Comparison of ENCODE assay signal across 17 cellular contexts in the genomic region with DNA sequence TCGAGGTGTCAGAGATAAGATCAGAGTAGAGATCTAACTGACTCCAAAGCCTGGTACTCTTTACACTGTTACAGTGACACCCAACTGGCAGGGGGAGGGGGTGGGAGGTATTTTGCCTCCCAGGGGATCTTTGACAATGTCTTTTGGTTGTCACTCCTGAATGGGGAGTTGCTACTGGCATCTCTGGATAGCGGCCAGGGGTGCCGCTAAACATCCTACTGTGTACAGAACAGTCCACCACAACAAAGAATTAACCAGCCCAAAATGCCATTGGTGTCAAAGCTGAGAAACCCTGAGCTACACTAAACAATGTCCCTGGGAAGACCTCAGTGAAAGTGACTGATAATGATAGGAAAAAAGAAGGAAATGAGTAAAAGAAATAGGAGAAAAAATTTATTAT. TPM values are rescaled to one million over a fixed set of nuclear protein-coding genes. Genes with fewer than 3 reads are reported as not detected.
DNase-seq lines count a peak whose midpoint lies in the region; TF ChIP-seq lines count a peak whose summit lies in the region.
"Had no signal": no experiment of that assay in that cellular context is flagged by ENCODE, and none has a peak within 500 bp of the region (broad histone marks: within the 10 kb centered on the region; RNA-seq: fewer than 3 reads in every experiment).

No MANE protein-coding gene starts in this region.

- DNase-seq in CD14-positive monocyte (ENCODE audit: low spot score) (no peak), esophagus squamous epithelium (lab: John Stamatoyannopoulos, UW) (no peak), NCI-H510A treated with DMSO at 0.1 percent for 48 hours (lab: John Stamatoyannopoulos, UW) (no peak), SW480 (ENCODE audit: low spot score) (no peak), Karpas-422 (no peak), NCI-H128 (lab: John Stamatoyannopoulos, UW; ENCODE audit: unreplicated experiment) (no peak)
- DNase-seq in CD8-positive, alpha-beta memory T cell: no peak
- DNase-seq: GOT3, NCI-H1048, NCI-H1694, NCI-H2107, NCI-H226, NCI-H69, PC-3 had no signal

- no peaks in the 10 kb centered on the region for H3K79me2 ChIP-seq in Karpas-422 (ENCODE audit: low read length)

- CTCF ChIA-PET in CD8-positive, alpha-beta memory T cell (lab: Charles Lee): no interaction called here

- H3K4me1 ChIP-seq in CD8-positive, alpha-beta memory T cell (ENCODE audit: insufficient read depth, low read length): no peaks in the 10 kb centered on the region
- H3K4me1 ChIP-seq in esophagus squamous epithelium (peaks cover 3 to 15% (median 4%) of the 10 kb centered on the region in 3 donors), skeletal muscle tissue (ENCODE audit: control insufficient read depth in 3 of 3, insufficient read depth in 3 of 3, low read length in 3 of 3) (peaks cover 0 to 12% (median 5%) of the 10 kb centered on the region in 3 donors), Karpas-422 (ENCODE audit: low read length) (no peaks in the 10 kb centered on the region)

- intact Hi-C loops in CD14-positive monocyte (cut with micrococcal nuclease) (no loop called here), esophagus squamous epithelium (cut with DNase I) (no loop called here)

- TF ChIP-seq POLR2A in esophagus squamous epithelium (IDR thresholded peaks at IDR 0.05): no peak

- H3K4me3 ChIP-seq in CD8-positive, alpha-beta memory T cell (ENCODE audit: low read length): no peak overlapping the region
- H3K4me3 ChIP-seq in esophagus squamous epithelium: no peak overlapping the region
- no peak overlapping the region for H3K4me3 ChIP-seq in skeletal muscle tissue (ENCODE audit: low read length in 3 of 3)
- H3K4me3 ChIP-seq in Karpas-422 (ENCODE audit: low read length): no peak overlapping the region
- H3K4me3 ChIP-seq: BLaER1 had no signal

- no peaks in the 10 kb centered on the region for H4K20me1 ChIP-seq in Karpas-422 (ENCODE audit: insufficient read depth, low read depth, low read length)
- H4K20me1 ChIP-seq: BLaER1 had no signal

- WGBS in esophagus squamous epithelium, 2 donors: 47 to 67% methylated on average over 3 of the region's 3 CpGs

- TF ChIP-seq CTCF in CD14-positive monocyte (IDR thresholded peaks at IDR 0.05) (no peak), esophagus squamous epithelium (IDR thresholded peaks at IDR 0.05) (no peak)

- H2AFZ ChIP-seq in Karpas-422 (ENCODE audit: low read length): no peak overlapping the region

- peaks cover under 1 to 7% of the 10 kb centered on the region in 2 donors for H3K36me3 Mint-ChIP-seq in CD14-positive monocyte
- peaks cover 0 to 1% (median 0%) of the 10 kb centered on the region in 3 donors for H3K36me3 Mint-ChIP-seq in CD8-positive, alpha-beta memory T cell

- H3K9ac ChIP-seq in skeletal muscle tissue (ENCODE audit: low read depth in 1 of 3, low read length in 3 of 3) (no peak overlapping the region), Karpas-422 (ENCODE audit: low read length) (no peak overlapping the region)
- H3K9ac ChIP-seq: BLaER1 had no signal

- H3K4me2 ChIP-seq in Karpas-422 (ENCODE audit: low read depth, low read length, poor library complexity, severe bottlenecking): no peak overlapping the region
- H3K4me2 ChIP-seq: BLaER1 had no signal

- H3K9me3 ChIP-seq in CD8-positive, alpha-beta memory T cell (ENCODE audit: low read length): no peaks in the 10 kb centered on the region
- H3K9me3 ChIP-seq in esophagus squamous epithelium: no peaks in the 10 kb centered on the region
- H3K9me3 ChIP-seq in skeletal muscle tissue (ENCODE audit: control insufficient read depth in 3 of 3, low read length in 3 of 3): no peaks in the 10 kb centered on the region
- H3K9me3 ChIP-seq in Karpas-422 (ENCODE audit: low read length): no peaks in the 10 kb centered on the region

- peak overlapping the region in 4 of 7 donors; percentile 61 to 84 (median 72) for H3K27ac Mint-ChIP-seq in CD14-positive monocyte
- H3K27ac Mint-ChIP-seq in CD8-positive, alpha-beta memory T cell: no peak overlapping the region

- H3K9me3 Mint-ChIP-seq in CD14-positive monocyte: peaks cover 0 to 13% (median 7%) of the 10 kb centered on the region in 7 donors
- H3K9me3 Mint-ChIP-seq in CD8-positive, alpha-beta memory T cell: peaks cover 0 to 22% (median 12%) of the 10 kb centered on the region in 5 donors

- H3K9me2 ChIP-seq in Karpas-422 (replicated peaks; ENCODE audit: insufficient read depth, low read length): no peaks in the 10 kb centered on the region

- POLR2A ChIA-PET in CD8-positive, alpha-beta memory T cell (lab: Charles Lee): no interaction called here

- H3K27me3 Mint-ChIP-seq in CD14-positive monocyte (ENCODE audit: low read depth in 3 of 3): peaks cover 0 to 8% (median 3%) of the 10 kb centered on the region in 3 donors
- peaks cover 7 to 22% of the 10 kb centered on the region in 2 donors for H3K27me3 Mint-ChIP-seq in CD8-positive, alpha-beta memory T cell

- no peak overlapping the region for H3K4me3 Mint-ChIP-seq in CD14-positive monocyte
- no peak overlapping the region for H3K4me3 Mint-ChIP-seq in CD8-positive, alpha-beta memory T cell

- peak overlapping the region; percentile 80 for H3K27ac ChIP-seq in CD8-positive, alpha-beta memory T cell (ENCODE audit: low read depth, low read length)
- H3K27ac ChIP-seq in esophagus squamous epithelium (peak overlapping the region in 3 of 4 donors; percentile 55 to 69 (median 60)), skeletal muscle tissue (ENCODE audit: low read depth, low read length) (peak overlapping the region; percentile 77), Karpas-422 (ENCODE audit: low read length) (no peak overlapping the region)
- H3K27ac ChIP-seq: BLaER1 had no signal

- H3K36me3 ChIP-seq in CD8-positive, alpha-beta memory T cell (ENCODE audit: insufficient read depth, low read length): no peaks in the 10 kb centered on the region
- no peaks in the 10 kb centered on the region for H3K36me3 ChIP-seq in esophagus squamous epithelium
- H3K36me3 ChIP-seq in skeletal muscle tissue (ENCODE audit: control insufficient read depth in 3 of 3, insufficient read depth in 3 of 3, low read length in 3 of 3): no peaks in the 10 kb centered on the region
- H3K36me3 ChIP-seq in Karpas-422 (ENCODE audit: insufficient read depth, low read length): no peaks in the 10 kb centered on the region
- H3K36me3 ChIP-seq: BLaER1 had no signal

- no peaks in the 10 kb centered on the region for H3K27me3 ChIP-seq in CD8-positive, alpha-beta memory T cell (ENCODE audit: insufficient read depth, low read length, poor library complexity, severe bottlenecking)
- H3K27me3 ChIP-seq in esophagus squamous epithelium (peaks cover 0 to under 1% (median 0%) of the 10 kb centered on the region in 4 donors), skeletal muscle tissue (ENCODE audit: control insufficient read depth in 3 of 3, insufficient read depth in 3 of 3, low read length in 3 of 3) (peaks cover 0 to 2% (median 0%) of the 10 kb centered on the region in 3 donors), Karpas-422 (ENCODE audit: low read length) (no peaks in the 10 kb centered on the region; the same call in 1 of the 2 replicates)
- H3K27me3 ChIP-seq: BLaER1 had no signal

- peaks cover 64% of the 10 kb centered on the region for H3K4me1 Mint-ChIP-seq in CD14-positive monocyte
- no peaks in the 10 kb centered on the region for H3K4me1 Mint-ChIP-seq in CD8-positive, alpha-beta memory T cell

RNA-seq across cellular contexts. Expression of a gene that starts 3.2 kb away (rescaled TPM):
- 1 to 10 TPM; 3.5 to 3.8 TPM for polyA plus RNA-seq in CD14-positive monocyte
- total RNA-seq in CD8-positive, alpha-beta memory T cell: 1 to 10 TPM; 1.1 to 1.3 TPM
- polyA plus RNA-seq in CD8-positive, alpha-beta memory T cell: not detected
- total RNA-seq in esophagus squamous epithelium (1 to 10 TPM in 3 of 4 donors, under 1 TPM in 1; 0.61 to 8.9 (median 3.6) TPM), skeletal muscle tissue (0.52 TPM)
- total RNA-seq in Karpas-422 (2014; rRNA removed; shearing (Covaris generic); ENCODE audit: low replicate concordance): not detected in 2 replicates
- total RNA-seq: HT1080 had no signal

RNA-seq across cellular contexts. Expression of a gene that starts 37.1 kb away (rescaled TPM):
- 100 to 1,000 TPM in 1 of 2 donors, 10 to 100 TPM in 1; 70.3 to 108 TPM for polyA plus RNA-seq in CD14-positive monocyte
- total RNA-seq in CD8-positive, alpha-beta memory T cell: not detected
- polyA plus RNA-seq in CD8-positive, alpha-beta memory T cell: not detected
- total RNA-seq in esophagus squamous epithelium: 1 to 10 TPM in 1 of 4 donors, under 1 TPM in 1, not detected in 2; 0.79 to 2.2 TPM
- 4.2 TPM for total RNA-seq in skeletal muscle tissue
- total RNA-seq in Karpas-422 (2014; rRNA removed; shearing (Covaris generic); ENCODE audit: low replicate concordance): 0.58 and 7.9 TPM in 2 replicates
- total RNA-seq: PC-3 had no signal

RNA-seq across cellular contexts. Expression of a gene that starts 46.4 kb away (rescaled TPM):
- 1,000 to 10,000 TPM in 1 of 2 donors, 100 to 1,000 TPM in 1; 991 to 1,265 TPM for polyA plus RNA-seq in CD14-positive monocyte
- total RNA-seq in CD8-positive, alpha-beta memory T cell: not detected
- not detected for polyA plus RNA-seq in CD8-positive, alpha-beta memory T cell
- total RNA-seq in esophagus squamous epithelium (1 to 10 TPM in 3 of 4 donors, not detected in 1; 1.7 to 6.2 (median 4.4) TPM), skeletal muscle tissue (7.8 TPM)
- 5.8 and 14.8 TPM in 2 replicates for total RNA-seq in Karpas-422 (2014; rRNA removed; shearing (Covaris generic); ENCODE audit: low replicate concordance)

Comparison
In these comparisons a context has a peak if more than half of its experiments do, and no peak if none do; other contexts are left out.
1. H3K27ac Mint-ChIP-seq: peak in CD14-positive monocyte (4 of 7); none in CD8-positive, alpha-beta memory T cell (0 of 8).